1 cellular context compared by ENCODE assay signal in the genomic region with DNA sequence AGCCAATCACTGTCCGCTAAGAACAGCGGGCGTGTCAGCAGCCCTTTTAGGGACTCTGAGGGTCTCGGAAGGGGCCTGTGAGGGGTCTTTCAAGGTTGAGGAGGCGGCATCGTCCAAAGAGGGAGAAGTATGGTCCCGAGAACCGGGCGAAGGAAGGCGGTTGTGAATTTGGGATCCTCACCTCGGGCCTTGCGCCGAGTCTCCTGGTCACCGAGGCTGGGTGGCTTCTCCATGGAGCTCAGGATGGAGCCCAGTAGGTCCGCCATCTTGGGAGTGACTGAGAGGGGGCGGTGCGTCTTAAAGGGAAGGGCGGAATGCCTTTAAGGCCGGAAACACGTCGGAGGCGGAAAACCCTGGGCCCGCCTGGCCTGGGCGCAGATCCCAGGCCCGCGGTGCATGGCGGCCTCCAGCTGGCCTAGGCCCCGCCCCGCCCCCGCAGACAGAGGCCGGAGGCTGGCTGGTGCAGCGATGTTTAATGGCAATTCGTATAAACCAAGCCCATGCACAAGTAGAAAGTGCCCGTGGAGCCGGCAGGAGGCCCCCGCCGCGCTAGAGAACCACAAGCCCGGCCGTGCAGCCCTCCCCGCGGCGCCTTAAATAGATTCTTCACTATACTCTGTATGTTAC.
TF ChIP-seq lines count a peak whose summit lies in the region.

A gene with protein sequence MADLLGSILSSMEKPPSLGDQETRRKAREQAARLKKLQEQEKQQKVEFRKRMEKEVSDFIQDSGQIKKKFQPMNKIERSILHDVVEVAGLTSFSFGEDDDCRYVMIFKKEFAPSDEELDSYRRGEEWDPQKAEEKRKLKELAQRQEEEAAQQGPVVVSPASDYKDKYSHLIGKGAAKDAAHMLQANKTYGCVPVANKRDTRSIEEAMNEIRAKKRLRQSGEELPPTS (minus strand): TSS at position 279 of the 627 bp plus-strand sequence. CDS start 13 bp downstream, at position 266.

TF ChIP-seq in K562, 482 proteins besides CTCF, POLR2A, EP300 and RAD21 (continued from another document and continues in another):
- TF ChIP-seq RNF219 (CRISPR knock-in tag; IDR thresholded peaks at IDR 0.05): no peak
- TF ChIP-seq PRDM10 (IDR thresholded peaks at IDR 0.05; ENCODE audit: partially characterized antibody): no peak
- TF ChIP-seq NR2F6 (CRISPR knock-in tag; IDR thresholded peaks at IDR 0.05): no peak
- TF ChIP-seq NR4A1 (CRISPR knock-in tag; IDR thresholded peaks at IDR 0.05): no peak
- TF ChIP-seq NR4A1 (tag; IDR thresholded peaks at IDR 0.05): no peak
- no peak for TF ChIP-seq SAFB (IDR thresholded peaks at IDR 0.05; ENCODE audit: borderline replicate concordance, low read depth, low read length)
- TF ChIP-seq CBX1 (IDR thresholded peaks at IDR 0.05; ENCODE audit: low read depth): no peak
- TF ChIP-seq IFI16 (CRISPR knock-in tag; IDR thresholded peaks at IDR 0.05): no peak
- no peak for TF ChIP-seq SREBF2 (CRISPR knock-in tag; IDR thresholded peaks at IDR 0.05)
- TF ChIP-seq ZNF140 (CRISPR knock-in tag; IDR thresholded peaks at IDR 0.05): no peak
- TF ChIP-seq, protein P1, sequence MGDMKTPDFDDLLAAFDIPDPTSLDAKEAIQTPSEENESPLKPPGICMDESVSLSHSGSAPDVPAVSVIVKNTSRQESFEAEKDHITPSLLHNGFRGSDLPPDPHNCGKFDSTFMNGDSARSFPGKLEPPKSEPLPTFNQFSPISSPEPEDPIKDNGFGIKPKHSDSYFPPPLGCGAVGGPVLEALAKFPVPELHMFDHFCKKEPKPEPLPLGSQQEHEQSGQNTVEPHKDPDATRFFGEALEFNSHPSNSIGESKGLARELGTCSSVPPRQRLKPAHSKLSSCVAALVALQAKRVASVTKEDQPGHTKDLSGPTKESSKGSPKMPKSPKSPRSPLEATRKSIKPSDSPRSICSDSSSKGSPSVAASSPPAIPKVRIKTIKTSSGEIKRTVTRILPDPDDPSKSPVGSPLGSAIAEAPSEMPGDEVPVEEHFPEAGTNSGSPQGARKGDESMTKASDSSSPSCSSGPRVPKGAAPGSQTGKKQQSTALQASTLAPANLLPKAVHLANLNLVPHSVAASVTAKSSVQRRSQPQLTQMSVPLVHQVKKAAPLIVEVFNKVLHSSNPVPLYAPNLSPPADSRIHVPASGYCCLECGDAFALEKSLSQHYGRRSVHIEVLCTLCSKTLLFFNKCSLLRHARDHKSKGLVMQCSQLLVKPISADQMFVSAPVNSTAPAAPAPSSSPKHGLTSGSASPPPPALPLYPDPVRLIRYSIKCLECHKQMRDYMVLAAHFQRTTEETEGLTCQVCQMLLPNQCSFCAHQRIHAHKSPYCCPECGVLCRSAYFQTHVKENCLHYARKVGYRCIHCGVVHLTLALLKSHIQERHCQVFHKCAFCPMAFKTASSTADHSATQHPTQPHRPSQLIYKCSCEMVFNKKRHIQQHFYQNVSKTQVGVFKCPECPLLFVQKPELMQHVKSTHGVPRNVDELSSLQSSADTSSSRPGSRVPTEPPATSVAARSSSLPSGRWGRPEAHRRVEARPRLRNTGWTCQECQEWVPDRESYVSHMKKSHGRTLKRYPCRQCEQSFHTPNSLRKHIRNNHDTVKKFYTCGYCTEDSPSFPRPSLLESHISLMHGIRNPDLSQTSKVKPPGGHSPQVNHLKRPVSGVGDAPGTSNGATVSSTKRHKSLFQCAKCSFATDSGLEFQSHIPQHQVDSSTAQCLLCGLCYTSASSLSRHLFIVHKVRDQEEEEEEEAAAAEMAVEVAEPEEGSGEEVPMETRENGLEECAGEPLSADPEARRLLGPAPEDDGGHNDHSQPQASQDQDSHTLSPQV (IDR thresholded peaks at IDR 0.05): no peak
- no peak; the same call in 1 of the 2 replicates for TF ChIP-seq NCOR1 (IDR thresholded peaks at IDR 0.05)
- TF ChIP-seq GATA2 (CRISPR knock-in tag; IDR thresholded peaks at IDR 0.05): no peak
- no peak for TF ChIP-seq DNMT1 (IDR thresholded peaks at IDR 0.05)
- no peak for TF ChIP-seq ZNF75A (CRISPR knock-in tag; IDR thresholded peaks at IDR 0.05)
- no peak; the same call in 1 of the 2 replicates for TF ChIP-seq MTA1 (IDR thresholded peaks at IDR 0.05; ENCODE audit: borderline replicate concordance)
- TF ChIP-seq ZNF551 (CRISPR knock-in tag; IDR thresholded peaks at IDR 0.05): no peak
- TF ChIP-seq SRSF7 (optimal IDR thresholded peaks at IDR 0.05; ENCODE audit: low read depth, low read length): no peak
- TF ChIP-seq ATF4 (CRISPR knock-in tag; IDR thresholded peaks at IDR 0.05): no peak
- no peak for TF ChIP-seq POU5F1 (IDR thresholded peaks at IDR 0.05; ENCODE audit: borderline replicate concordance, low read depth, low read length, partially characterized antibody)
- TF ChIP-seq ZNF197 (CRISPR knock-in tag; IDR thresholded peaks at IDR 0.05; ENCODE audit: low read depth): no peak
- TF ChIP-seq ATF1 (CRISPR knock-in tag; IDR thresholded peaks at IDR 0.05): no peak
- TF ChIP-seq ATF1 (tag; IDR thresholded peaks at IDR 0.05): peak; percentile 67
- TF ChIP-seq ZNF609 (CRISPR knock-in tag; IDR thresholded peaks at IDR 0.05; ENCODE audit: borderline replicate concordance): no peak
- TF ChIP-seq TGIF2 (CRISPR knock-in tag; IDR thresholded peaks at IDR 0.05): no peak
- TF ChIP-seq NFXL1 (CRISPR knock-in tag; IDR thresholded peaks at IDR 0.05): no peak
- TF ChIP-seq ZNF24 (IDR thresholded peaks at IDR 0.05): no peak
- TF ChIP-seq ZSCAN32 (CRISPR knock-in tag; IDR thresholded peaks at IDR 0.05): no peak
- TF ChIP-seq FOXO4 (CRISPR knock-in tag; IDR thresholded peaks at IDR 0.05): no peak
- TF ChIP-seq DEAF1 (CRISPR knock-in tag; IDR thresholded peaks at IDR 0.05): 0 out of 2 replicates have a peak, but pooled peaks have one; percentile 16
- no peak for TF ChIP-seq JUN (IDR thresholded peaks at IDR 0.05; ENCODE audit: borderline replicate concordance, low read depth, low read length)
- no peak for TF ChIP-seq JUN (CRISPR knock-in tag; IDR thresholded peaks at IDR 0.05; ENCODE audit: borderline replicate concordance)
- peak; percentile 55; the same call in 1 of the 2 replicates for TF ChIP-seq HCFC1 (IDR thresholded peaks at IDR 0.05; ENCODE audit: low read depth, low read length)
- peak; percentile 92 for TF ChIP-seq HMGN3 (IDR thresholded peaks at IDR 0.05; ENCODE audit: borderline replicate concordance, extremely low read depth, insufficient read length, low read depth, low read length)
- TF ChIP-seq, protein P2, sequence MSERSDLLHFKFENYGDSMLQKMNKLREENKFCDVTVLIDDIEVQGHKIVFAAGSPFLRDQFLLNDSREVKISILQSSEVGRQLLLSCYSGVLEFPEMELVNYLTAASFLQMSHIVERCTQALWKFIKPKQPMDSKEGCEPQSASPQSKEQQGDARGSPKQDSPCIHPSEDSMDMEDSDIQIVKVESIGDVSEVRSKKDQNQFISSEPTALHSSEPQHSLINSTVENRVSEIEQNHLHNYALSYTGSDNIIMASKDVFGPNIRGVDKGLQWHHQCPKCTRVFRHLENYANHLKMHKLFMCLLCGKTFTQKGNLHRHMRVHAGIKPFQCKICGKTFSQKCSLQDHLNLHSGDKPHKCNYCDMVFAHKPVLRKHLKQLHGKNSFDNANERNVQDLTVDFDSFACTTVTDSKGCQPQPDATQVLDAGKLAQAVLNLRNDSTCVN (CRISPR knock-in tag; IDR thresholded peaks at IDR 0.05): no peak
- no peak for TF ChIP-seq ZNF174 (CRISPR knock-in tag; IDR thresholded peaks at IDR 0.05)
- TF ChIP-seq BMI1 (IDR thresholded peaks at IDR 0.05; ENCODE audit: low read length): no peak
- TF ChIP-seq RBM14 (IDR thresholded peaks at IDR 0.05; ENCODE audit: borderline replicate concordance, insufficient read depth, low read depth, low read length): no peak
